10 cellular contexts compared by ENCODE assay signal in genomic region chr15:101664303-101664913, GRCh38. TPM values are rescaled to one million over a fixed set of nuclear protein-coding genes. Genes with fewer than 3 reads are reported as not detected.
A peak's percentile ranks its signal among the peaks of the same experiment; 100 is the strongest.
DNase-seq lines count a peak whose midpoint lies in the region; ATAC-seq, FAIRE-seq and TF ChIP-seq lines count a peak whose summit lies in the region.
"Had no signal": no experiment of that assay in that cellular context is flagged by ENCODE, and none has a peak within 500 bp of the region (broad histone marks: within the 10 kb centered on the region; RNA-seq: fewer than 3 reads in every experiment).

No MANE protein-coding gene starts in this region.

- no peak overlapping the region for H2BK120ac ChIP-seq in H1 (replicated peaks; ENCODE audit: low read depth, low read length)

- H3K4me3 ChIP-seq in NB4 (ENCODE audit: low read depth, low read length) (no peak overlapping the region), H1 (ENCODE audit: extremely low read depth in 1 of 4, insufficient read depth in 2 of 4, low read depth in 3 of 4, low read length in 4 of 4) (no peak overlapping the region), coronary artery (no peak overlapping the region)

- no peaks in the 10 kb centered on the region for H3K27me3 ChIP-seq in H1 (replicated peaks in 1 of 4; ENCODE audit: control insufficient read depth in 3 of 4, extremely low read depth in 1 of 4, insufficient read depth in 3 of 4, low read length in 3 of 4)

- no peak overlapping the region for H2BK15ac ChIP-seq in H1 (ENCODE audit: low read length)

- H3K4me2 ChIP-seq in H1 (ENCODE audit: insufficient read depth in 1 of 2, low read depth in 2 of 2, low read length in 2 of 2), result no peak overlapping the region

- no peaks in the 10 kb centered on the region for H3K4me1 ChIP-seq in H1 (replicated peaks in 1 of 4; ENCODE audit: control insufficient read depth in 3 of 4, insufficient read depth in 4 of 4, low read length in 3 of 4)

- H3K9me3 Mint-ChIP-seq in activated CD4-positive, alpha-beta T cell treated with anti-CD3 and anti-CD28 coated beads for 36 hours (ENCODE audit: low read depth), result peaks cover 2% of the 10 kb centered on the region
- no peaks in the 10 kb centered on the region for H3K9me3 Mint-ChIP-seq in activated CD4-positive, alpha-beta T cell treated with anti-CD3 and anti-CD28 coated beads, Interleukin-2, amount 10 ng/mL, durations not matched to agents 7 days and 5 days
- peaks cover 8% of the 10 kb centered on the region for H3K9me3 Mint-ChIP-seq in osteocyte (ENCODE audit: unreplicated experiment)
- H3K9me3 Mint-ChIP-seq: activated naive CD4-positive, alpha-beta T cell treated with anti-CD3 and anti-CD28 coated beads, Interleukin-2, amount 10 ng/mL, durations not matched to agents 7 days and 5 days had no signal

- no peak overlapping the region for H3K18ac ChIP-seq in H1 (ENCODE audit: extremely low read depth, low read length)

- POLR2A ChIA-PET in activated CD4-positive, alpha-beta T cell treated with anti-CD3 and anti-CD28 coated beads for 36 hours (lab: Charles Lee), result no interaction called here
- POLR2A ChIA-PET in activated CD4-positive, alpha-beta T cell treated with anti-CD3 and anti-CD28 coated beads, Interleukin-2, amount 10 ng/mL, durations not matched to agents 7 days and 5 days (lab: Charles Lee), result no interaction called here
- POLR2A ChIA-PET in H1 (lab: Charles Lee; ENCODE audit: partially characterized antibody), result no interaction called here

- 78% methylated on average over 9 of the region's 9 CpGs; no CpG with 5 or more reads in 1 of the 2 experiments for WGBS in H1 (ENCODE audit: extremely low coverage in 1 of 2, insufficient coverage in 1 of 2, insufficient read length in 1 of 2, insufficient replicate concordance in 2 of 2, low coverage in 1 of 2, low lambda C conversion rate in 2 of 2, missing lambda C conversion rate in 1 of 2), 2 experiments

- TF ChIP-seq POLR2A in NB4 (IDR thresholded peaks at IDR 0.05; ENCODE audit: extremely low read depth, insufficient read length), result no peak
- no peak for TF ChIP-seq POLR2A in H1 (IDR thresholded peaks at IDR 0.05; ENCODE audit: control extremely low read depth in 1 of 2, low read depth in 2 of 2, low read length in 2 of 2)

- no peaks in the 10 kb centered on the region for H4K20me1 ChIP-seq in H1 (replicated peaks in 1 of 2; ENCODE audit: control insufficient read depth in 1 of 2, insufficient read depth in 2 of 2, low read length in 2 of 2)

- H2BK5ac ChIP-seq in H1 (ENCODE audit: low read depth, low read length), result no peak overlapping the region

- H4K5ac ChIP-seq in H1 (ENCODE audit: insufficient read length, low read depth, low read length), result no peak overlapping the region

- H3K27me3 Mint-ChIP-seq in activated CD4-positive, alpha-beta T cell treated with anti-CD3 and anti-CD28 coated beads for 36 hours, result no peaks in the 10 kb centered on the region
- no peaks in the 10 kb centered on the region for H3K27me3 Mint-ChIP-seq in activated CD4-positive, alpha-beta T cell treated with anti-CD3 and anti-CD28 coated beads, Interleukin-2, amount 10 ng/mL, durations not matched to agents 7 days and 5 days
- no peaks in the 10 kb centered on the region for H3K27me3 Mint-ChIP-seq in osteocyte (ENCODE audit: unreplicated experiment)
- H3K27me3 Mint-ChIP-seq: activated naive CD4-positive, alpha-beta T cell treated with anti-CD3 and anti-CD28 coated beads, Interleukin-2, amount 10 ng/mL, durations not matched to agents 7 days and 5 days had no signal

- no peak overlapping the region for H3K9ac ChIP-seq in H1 (replicated peaks in 1 of 4; ENCODE audit: extremely low read depth in 1 of 4, low read depth in 3 of 4, low read length in 3 of 4)

- peak; percentile 26 for ATAC-seq in activated CD4-positive, alpha-beta T cell treated with anti-CD3 and anti-CD28 coated beads for 36 hours

- TF ChIP-seq RAD21 in H1 (IDR thresholded peaks at IDR 0.05 in 1 of 2, conservative IDR thresholded peaks at IDR 0.05 in 1 of 2; ENCODE audit: low read depth in 2 of 2, low read length in 2 of 2), result peak in 1 of 2 experiments; percentile 39; a peak in 2 of 4 replicates

- no peak overlapping the region for H2AFZ ChIP-seq in H1 (ENCODE audit: low read length)

- H3K79me2 ChIP-seq in H1 (ENCODE audit: control insufficient read depth in 1 of 2, insufficient read depth in 2 of 2, low read length in 2 of 2), result no peaks in the 10 kb centered on the region

- H3K4ac ChIP-seq in H1 (replicated peaks; ENCODE audit: insufficient read length, low read depth, low read length), result no peak overlapping the region

- H4K8ac ChIP-seq in H1 (ENCODE audit: extremely low read depth, insufficient read depth, low read length), result no peak overlapping the region; the same call in 1 of the 2 replicates

- no peak overlapping the region for H3K56ac ChIP-seq in H1 (replicated peaks; ENCODE audit: insufficient read length, low read depth, low read length)

- H2BK20ac ChIP-seq in H1 (ENCODE audit: low read length), result no peak overlapping the region

- H2AK5ac ChIP-seq in H1 (ENCODE audit: low read depth, low read length), result no peak overlapping the region

- no peaks in the 10 kb centered on the region for H3K23me2 ChIP-seq in H1 (ENCODE audit: low read depth, low read length)

- no peak for TF ChIP-seq EP300 in H1 (IDR thresholded peaks at IDR 0.05; ENCODE audit: borderline replicate concordance in 1 of 2, low read depth in 2 of 2, low read length in 2 of 2)

- no peak for FAIRE-seq in H1 (lab: Jason Lieb, UNC)

- no peak for DNase-seq in activated CD4-positive, alpha-beta T cell treated with anti-CD3 and anti-CD28 coated beads for 36 hours
- no peak for DNase-seq in activated CD4-positive, alpha-beta T cell treated with anti-CD3 and anti-CD28 coated beads, Interleukin-2, amount 10 ng/mL, durations not matched to agents 7 days and 5 days
- DNase-seq in NB4 (ENCODE audit: low read depth) (peak; percentile 18), H1 (ENCODE audit: low read depth in 1 of 2, low spot score in 2 of 2) (no peak), osteocyte (ENCODE audit: extremely low spot score, unreplicated experiment) (no peak), coronary artery (ENCODE audit: low spot score) (no peak), NCI-H187 (lab: John Stamatoyannopoulos, UW) (no peak), retina (no peak)
- DNase-seq: activated naive CD4-positive, alpha-beta T cell treated with anti-CD3 and anti-CD28 coated beads, Interleukin-2, amount 10 ng/mL, durations not matched to agents 7 days and 5 days; H7 had no signal

- peaks cover 4% of the 10 kb centered on the region for H3K4me1 Mint-ChIP-seq in activated CD4-positive, alpha-beta T cell treated with anti-CD3 and anti-CD28 coated beads for 36 hours
- H3K4me1 Mint-ChIP-seq in activated CD4-positive, alpha-beta T cell treated with anti-CD3 and anti-CD28 coated beads, Interleukin-2, amount 10 ng/mL, durations not matched to agents 7 days and 5 days, result no peaks in the 10 kb centered on the region
- peaks cover 16% of the 10 kb centered on the region for H3K4me1 Mint-ChIP-seq in osteocyte (ENCODE audit: unreplicated experiment)
- H3K4me1 Mint-ChIP-seq: activated naive CD4-positive, alpha-beta T cell treated with anti-CD3 and anti-CD28 coated beads, Interleukin-2, amount 10 ng/mL, durations not matched to agents 7 days and 5 days had no signal

- intact Hi-C loops in activated CD4-positive, alpha-beta T cell treated with anti-CD3 and anti-CD28 coated beads for 36 hours (cut with DNase I, micrococcal nuclease), result no loop called here

- H3K9me3 ChIP-seq in H1 (ENCODE audit: insufficient read depth in 2 of 2, low read depth in 1 of 2, low read length in 1 of 2), result no peaks in the 10 kb centered on the region

- H3K14ac ChIP-seq in H1 (ENCODE audit: insufficient read length), result no peak overlapping the region

- H3K79me1 ChIP-seq in H1 (ENCODE audit: low read depth, low read length), result no peaks in the 10 kb centered on the region

- no peak overlapping the region for H3K4me3 Mint-ChIP-seq in activated CD4-positive, alpha-beta T cell treated with anti-CD3 and anti-CD28 coated beads for 36 hours
- no peak overlapping the region for H3K4me3 Mint-ChIP-seq in activated CD4-positive, alpha-beta T cell treated with anti-CD3 and anti-CD28 coated beads, Interleukin-2, amount 10 ng/mL, durations not matched to agents 7 days and 5 days
- no peak overlapping the region for H3K4me3 Mint-ChIP-seq in osteocyte (ENCODE audit: unreplicated experiment)
- H3K4me3 Mint-ChIP-seq: activated naive CD4-positive, alpha-beta T cell treated with anti-CD3 and anti-CD28 coated beads, Interleukin-2, amount 10 ng/mL, durations not matched to agents 7 days and 5 days had no signal

- H2BK12ac ChIP-seq in H1 (ENCODE audit: low read depth, low read length), result no peak overlapping the region

- no peaks in the 10 kb centered on the region for H3K36me3 ChIP-seq in H1 (ENCODE audit: control insufficient read depth in 2 of 4, insufficient read depth in 4 of 4, low read length in 3 of 4)

- no peak overlapping the region for H3K23ac ChIP-seq in H1 (ENCODE audit: insufficient read length)

- no peak overlapping the region for H3K27ac Mint-ChIP-seq in activated CD4-positive, alpha-beta T cell treated with anti-CD3 and anti-CD28 coated beads for 36 hours
- H3K27ac Mint-ChIP-seq in activated CD4-positive, alpha-beta T cell treated with anti-CD3 and anti-CD28 coated beads, Interleukin-2, amount 10 ng/mL, durations not matched to agents 7 days and 5 days, result no peak overlapping the region
- H3K27ac Mint-ChIP-seq in osteocyte (ENCODE audit: unreplicated experiment), result no peak overlapping the region
- H3K27ac Mint-ChIP-seq: activated naive CD4-positive, alpha-beta T cell treated with anti-CD3 and anti-CD28 coated beads, Interleukin-2, amount 10 ng/mL, durations not matched to agents 7 days and 5 days had no signal

- CTCF ChIA-PET in activated CD4-positive, alpha-beta T cell treated with anti-CD3 and anti-CD28 coated beads for 36 hours (lab: Charles Lee), result interaction anchor here (1.5 kb wide), 1 partner anchor 11 kb away, joined by 4 read pairs; no protein-coding TSS in a partner anchor
- CTCF ChIA-PET in activated CD4-positive, alpha-beta T cell treated with anti-CD3 and anti-CD28 coated beads, Interleukin-2, amount 10 ng/mL, durations not matched to agents 7 days and 5 days (lab: Charles Lee), result no interaction called here
- CTCF ChIA-PET in H1 (lab: Charles Lee; ENCODE audit: partially characterized antibody), result interaction anchor here (1.3 kb wide), 1 partner anchor 12 kb away, joined by 3 read pairs; no protein-coding TSS in a partner anchor

- H3K27ac ChIP-seq in H1 (ENCODE audit: low read depth, low read length) (no peak overlapping the region), coronary artery (no peak overlapping the region)

- H3K36me3 Mint-ChIP-seq in activated CD4-positive, alpha-beta T cell treated with anti-CD3 and anti-CD28 coated beads for 36 hours (ENCODE audit: low read depth), result peaks cover 27% of the 10 kb centered on the region
- H3K36me3 Mint-ChIP-seq in activated CD4-positive, alpha-beta T cell treated with anti-CD3 and anti-CD28 coated beads, Interleukin-2, amount 10 ng/mL, durations not matched to agents 7 days and 5 days (ENCODE audit: low read depth), result peaks cover 12% of the 10 kb centered on the region
- peaks cover 17% of the 10 kb centered on the region for H3K36me3 Mint-ChIP-seq in osteocyte (ENCODE audit: unreplicated experiment)

- TF ChIP-seq CTCF in NB4 (IDR thresholded peaks at IDR 0.05; ENCODE audit: low read depth, low read length) (peak; percentile 29), H1 (IDR thresholded peaks at IDR 0.05; ENCODE audit: control extremely low read depth in 1 of 3, insufficient read depth in 1 of 3, low read depth in 1 of 3, low read length in 3 of 3) (peak; percentile 19 to 36 (median 29)), osteocyte (IDR thresholded peaks at IDR 0.05) (peak; percentile 25), coronary artery (IDR thresholded peaks at IDR 0.05) (no peak)

- H4K91ac ChIP-seq in H1 (replicated peaks; ENCODE audit: insufficient read length, low read length), result no peak overlapping the region

RNA-seq across cellular contexts. Expression of gene TM2D3, which starts 12.2 kb away (rescaled TPM):
- total RNA-seq in activated CD4-positive, alpha-beta T cell treated with anti-CD3 and anti-CD28 coated beads for 36 hours, result 10 to 100 TPM; 34.3 to 35.9 TPM
- 10 to 100 TPM; 43.5 to 54.8 TPM for total RNA-seq in activated CD4-positive, alpha-beta T cell treated with anti-CD3 and anti-CD28 coated beads, Interleukin-2, amount 10 ng/mL, durations not matched to agents 7 days and 5 days
- 24.2 and 28.0 TPM in 2 replicates for total RNA-seq in H1 (2021; fragmentation: NEBNext Ultra II Directional; extraction: Animal tissue kit (Norgen Biotek cat#: 25700))
- polyA plus RNA-seq in H1 (2011; rRNA removed), result 21.8 and 26.4 TPM in 2 replicates
- polyA plus RNA-seq in H1 (2011; cell fraction: cytosol; rRNA removed), result 32.1 TPM
- 21.2 TPM for polyA plus RNA-seq in H1 (2011; cell fraction: nucleus; rRNA removed)
- polyA plus RNA-seq in H1 (2012, experiment 1 of 2), result 24.5 to 35.4 TPM (median 28.9 TPM) in 4 replicates
- polyA plus RNA-seq in H1 (2012, experiment 2 of 2), result 10.0 TPM
- 22.1 TPM for polyA plus RNA-seq in H1 (2013, experiment 1 of 2)
- 26.0 TPM for polyA plus RNA-seq in H1 (2013, experiment 2 of 2)
- polyA minus RNA-seq in H1 (2011; rRNA and poly(A)+ RNA removed), result 33.6 and 39.5 TPM in 2 replicates
- 22.0 TPM for polyA minus RNA-seq in H1 (2011; cell fraction: cytosol; rRNA and poly(A)+ RNA removed)
- 38.3 TPM for polyA minus RNA-seq in H1 (2011; cell fraction: nucleus; rRNA and poly(A)+ RNA removed)
- 55.3 and 59.6 TPM in 2 replicates for total RNA-seq in osteocyte

RNA-seq across cellular contexts. Expression of gene TARS3, which starts 59.9 kb away (rescaled TPM):
- total RNA-seq in activated CD4-positive, alpha-beta T cell treated with anti-CD3 and anti-CD28 coated beads for 36 hours, result 10 to 100 TPM in 1 of 2 experiments, 1 to 10 TPM in 1; 9.3 to 10.3 TPM
- total RNA-seq in activated CD4-positive, alpha-beta T cell treated with anti-CD3 and anti-CD28 coated beads, Interleukin-2, amount 10 ng/mL, durations not matched to agents 7 days and 5 days, result 10 to 100 TPM; 11.8 to 14.3 TPM
- total RNA-seq in H1 (2021; fragmentation: NEBNext Ultra II Directional; extraction: Animal tissue kit (Norgen Biotek cat#: 25700)), result 11.9 and 13.9 TPM in 2 replicates
- polyA plus RNA-seq in H1 (2011; rRNA removed), result 2.1 and 2.4 TPM in 2 replicates
- polyA plus RNA-seq in H1 (2011; cell fraction: cytosol; rRNA removed), result 3.0 TPM
- polyA plus RNA-seq in H1 (2011; cell fraction: nucleus; rRNA removed), result 2.7 TPM
- polyA plus RNA-seq in H1 (2012, experiment 1 of 2), result 6.1 to 8.0 TPM (median 7.1 TPM) in 4 replicates
- 1.0 TPM for polyA plus RNA-seq in H1 (2012, experiment 2 of 2)
- polyA plus RNA-seq in H1 (2013, experiment 1 of 2), result 8.3 TPM
- polyA plus RNA-seq in H1 (2013, experiment 2 of 2), result 7.9 TPM
- polyA minus RNA-seq in H1 (2011; rRNA and poly(A)+ RNA removed), result 2.5 and 5.0 TPM in 2 replicates
- 4.3 TPM for polyA minus RNA-seq in H1 (2011; cell fraction: cytosol; rRNA and poly(A)+ RNA removed)
- 11.4 TPM for polyA minus RNA-seq in H1 (2011; cell fraction: nucleus; rRNA and poly(A)+ RNA removed)
- 15.8 and 16.0 TPM in 2 replicates for total RNA-seq in osteocyte
